Comparison of ENCODE assay signal across 14 cellular contexts in the genomic region with DNA sequence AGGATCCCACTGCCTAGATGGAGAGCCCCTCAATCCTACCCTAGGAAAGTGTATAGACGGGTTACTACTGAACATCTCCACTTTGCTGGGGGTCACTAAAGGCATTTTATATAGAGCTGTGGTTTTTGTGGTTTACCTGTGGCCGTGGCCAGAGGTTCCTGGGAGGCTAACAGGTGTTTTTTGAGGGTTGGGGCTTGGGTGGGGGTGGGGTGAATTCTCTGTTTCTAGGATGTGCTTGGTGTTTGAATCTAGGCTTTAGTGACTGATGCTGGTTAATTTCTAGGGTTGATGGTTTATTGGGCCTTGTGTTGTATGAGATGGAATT. TPM values are rescaled to one million over a fixed set of nuclear protein-coding genes. Genes with fewer than 3 reads are reported as not detected.
A peak's percentile ranks its signal among the peaks of the same experiment; 100 is the strongest.
DNase-seq lines count a peak whose midpoint lies in the region; ATAC-seq and TF ChIP-seq lines count a peak whose summit lies in the region.
"Had no signal": no experiment of that assay in that cellular context is flagged by ENCODE, and none has a peak within 500 bp of the region (broad histone marks: within the 10 kb centered on the region; RNA-seq: fewer than 3 reads in every experiment).

No MANE protein-coding gene starts in this region.

- no peaks in the 10 kb centered on the region for H3K27me3 ChIP-seq in SJSA1 (replicated peaks)
- no peaks in the 10 kb centered on the region for H3K27me3 ChIP-seq in kidney epithelial cell (ENCODE audit: control insufficient read depth, insufficient read depth, low read length)
- peaks cover 0 to 56% (median 5%) of the 10 kb centered on the region in 5 donors for H3K27me3 ChIP-seq in subcutaneous abdominal adipose tissue (ENCODE audit: control insufficient read depth in 5 of 5, insufficient read depth in 4 of 5, low read length in 5 of 5)

- ATAC-seq in GM21786 (IDR thresholded peaks at IDR 0.05; ENCODE audit: unreplicated experiment) (no peak), esophagus mucosa (no peak), GM21390 (IDR thresholded peaks at IDR 0.05; ENCODE audit: unreplicated experiment) (no peak)

- H3K27ac ChIP-seq in SJSA1 (peak overlapping the region; percentile 80), subcutaneous abdominal adipose tissue (ENCODE audit: low read depth, low read length) (peak overlapping the region; percentile 91)
- H3K27ac ChIP-seq: 22Rv1, neutrophil had no signal

- H3K4me3 ChIP-seq in SJSA1 (peak overlapping the region; percentile 87), kidney epithelial cell (ENCODE audit: low read depth, low read length) (peak overlapping the region; percentile 92), subcutaneous abdominal adipose tissue (ENCODE audit: low read depth in 1 of 5, low read length in 5 of 5) (peak overlapping the region; percentile 64 to 84 (median 79))

- DNase-seq in NCI-H1694 treated with DMSO at 0.1 percent for 48 hours (lab: John Stamatoyannopoulos, UW): peak; percentile 24
- DNase-seq in NCI-H1694 (lab: John Stamatoyannopoulos, UW): no peak
- DNase-seq in SJSA1 (ENCODE audit: low read depth in 1 of 2, low spot score in 2 of 2): no peak
- no peak for DNase-seq in kidney epithelial cell (ENCODE audit: low read depth)
- DNase-seq: activated naive CD4-positive, alpha-beta T cell treated with anti-CD3 and anti-CD28 coated beads, Interleukin-2, amount 50 U/mL, for 16 hours; effector memory CD4-positive, alpha-beta T cell; immature natural killer cell had no signal

- peaks cover 7% of the 10 kb centered on the region; the same call in 1 of the 2 replicates for H3K36me3 ChIP-seq in SJSA1
- no peaks in the 10 kb centered on the region for H3K36me3 ChIP-seq in kidney epithelial cell (ENCODE audit: control insufficient read depth, insufficient read depth, low read length)
- H3K36me3 ChIP-seq in subcutaneous abdominal adipose tissue (ENCODE audit: control insufficient read depth in 5 of 5, insufficient read depth in 5 of 5, low read length in 5 of 5): no peaks in the 10 kb centered on the region
- H3K36me3 ChIP-seq: neutrophil had no signal

- peak overlapping the region; percentile 71 to 86 (median 74) for H3K9ac ChIP-seq in subcutaneous abdominal adipose tissue (ENCODE audit: low read length in 5 of 5)

- H3K9me3 ChIP-seq in SJSA1 (replicated peaks): no peaks in the 10 kb centered on the region
- H3K9me3 ChIP-seq in subcutaneous abdominal adipose tissue (ENCODE audit: control insufficient read depth in 5 of 5, low read length in 5 of 5): no peaks in the 10 kb centered on the region
- H3K9me3 ChIP-seq: neutrophil had no signal

- H3K4me1 ChIP-seq in SJSA1 (replicated peaks) (peaks cover 26% of the 10 kb centered on the region), subcutaneous abdominal adipose tissue (ENCODE audit: control insufficient read depth in 5 of 5, insufficient read depth in 5 of 5, low read length in 5 of 5) (peaks cover 6 to 70% (median 67%) of the 10 kb centered on the region in 5 donors)

- TF ChIP-seq CTCF in kidney epithelial cell (IDR thresholded peaks at IDR 0.05; ENCODE audit: insufficient read depth, low read length, poor library complexity, severe bottlenecking): no peak

RNA-seq across cellular contexts. Expression of a gene that starts 7.7 kb away (rescaled TPM):
- total RNA-seq in SJSA1 (2014; rRNA removed; shearing (Covaris generic)): 13.0 and 16.8 TPM in 2 replicates
- total RNA-seq in kidney epithelial cell (18.1 and 22.5 TPM in 2 replicates), esophagus mucosa (0.88 TPM)

RNA-seq across cellular contexts. Expression of a gene that starts 14.1 kb away (rescaled TPM):
- total RNA-seq in SJSA1 (2014; rRNA removed; shearing (Covaris generic)): 0.29 and 5.9 TPM in 2 replicates
- 5.4 and 13.8 TPM in 2 replicates for total RNA-seq in kidney epithelial cell
- 0.36 TPM for total RNA-seq in esophagus mucosa
- total RNA-seq: temporal lobe had no signal

RNA-seq across cellular contexts. Expression of a gene that starts 14.7 kb away (rescaled TPM):
- total RNA-seq in SJSA1 (2014; rRNA removed; shearing (Covaris generic)): 1.8 TPM in 2 replicates
- total RNA-seq in kidney epithelial cell (11.6 and 12.2 TPM in 2 replicates), esophagus mucosa (1.1 TPM)
- total RNA-seq: temporal lobe had no signal

RNA-seq across cellular contexts. Expression of a gene that starts 19.9 kb away (rescaled TPM):
- 0.66 and 1.1 TPM in 2 replicates for total RNA-seq in SJSA1 (2014; rRNA removed; shearing (Covaris generic))
- 5.4 and 9.2 TPM in 2 replicates for total RNA-seq in kidney epithelial cell
- total RNA-seq in esophagus mucosa: 0.52 TPM
- total RNA-seq: temporal lobe had no signal

RNA-seq across cellular contexts. Expression of a gene that starts 20.6 kb away (rescaled TPM):
- not detected in 2 replicates for total RNA-seq in SJSA1 (2014; rRNA removed; shearing (Covaris generic))
- total RNA-seq in kidney epithelial cell: 5.1 and 5.6 TPM in 2 replicates
- 0.24 TPM for total RNA-seq in esophagus mucosa
- total RNA-seq: temporal lobe had no signal
